19 cellular contexts compared by ENCODE assay signal in genomic region chr10:125333769-125334168, GRCh38.
DNase-seq lines count a peak whose midpoint lies in the region; ATAC-seq and TF ChIP-seq lines count a peak whose summit lies in the region.
"Had no signal": no experiment of that assay in that cellular context is flagged by ENCODE, and none has a peak within 500 bp of the region (broad histone marks: within the 10 kb centered on the region; RNA-seq: fewer than 3 reads in every experiment).

No MANE protein-coding gene starts in this region.

- peaks cover 0 to 22% (median 0%) of the 10 kb centered on the region in 9 donors for H3K4me1 ChIP-seq in heart right ventricle
- peaks cover 0 to 13% of the 10 kb centered on the region in 2 donors for H3K4me1 ChIP-seq in right atrium auricular region

- peak; percentile 72 to 95 (median 86) for ATAC-seq in heart right ventricle
- ATAC-seq: HCT116 had no signal

- H3K36me3 Mint-ChIP-seq in activated naive CD4-positive, alpha-beta T cell treated with anti-CD3 and anti-CD28 coated beads for 36 hours (ENCODE audit: low read depth), result no peaks in the 10 kb centered on the region
- H3K36me3 Mint-ChIP-seq: CD4-positive, CD25-positive, alpha-beta regulatory T cell; CD8-positive, alpha-beta memory T cell had no signal

- in situ Hi-C loops in G401 (cut with HindIII; ENCODE audit: low sequenced_read_pairs), result no loop called here

- H3K9me3 ChIP-seq in heart right ventricle, result no peaks in the 10 kb centered on the region
- no peaks in the 10 kb centered on the region for H3K9me3 ChIP-seq in right atrium auricular region

- CTCF ChIA-PET in activated naive CD4-positive, alpha-beta T cell treated with anti-CD3 and anti-CD28 coated beads for 36 hours (lab: Charles Lee), result no interaction called here

- H3K4me3 ChIP-seq in heart right ventricle (no peak overlapping the region), right atrium auricular region (no peak overlapping the region)

- H3K27me3 ChIP-seq in heart right ventricle (no peaks in the 10 kb centered on the region), right atrium auricular region (no peaks in the 10 kb centered on the region)

- no peak overlapping the region for H3K27ac Mint-ChIP-seq in activated naive CD4-positive, alpha-beta T cell treated with anti-CD3 and anti-CD28 coated beads for 36 hours
- H3K27ac Mint-ChIP-seq: B cell; CD4-positive, CD25-positive, alpha-beta regulatory T cell; CD8-positive, alpha-beta memory T cell; HFFc6 had no signal

- no peaks in the 10 kb centered on the region for H3K27me3 Mint-ChIP-seq in activated naive CD4-positive, alpha-beta T cell treated with anti-CD3 and anti-CD28 coated beads for 36 hours (ENCODE audit: low read depth)
- H3K27me3 Mint-ChIP-seq: CD4-positive, CD25-positive, alpha-beta regulatory T cell had no signal

- no peak overlapping the region for H3K4me3 Mint-ChIP-seq in activated naive CD4-positive, alpha-beta T cell treated with anti-CD3 and anti-CD28 coated beads for 36 hours
- H3K4me3 Mint-ChIP-seq: B cell; CD4-positive, CD25-positive, alpha-beta regulatory T cell; CD8-positive, alpha-beta memory T cell; HFFc6 had no signal

- no peaks in the 10 kb centered on the region for H3K4me1 Mint-ChIP-seq in activated naive CD4-positive, alpha-beta T cell treated with anti-CD3 and anti-CD28 coated beads for 36 hours (ENCODE audit: low read depth)
- H3K4me1 Mint-ChIP-seq: B cell; CD4-positive, CD25-positive, alpha-beta regulatory T cell; CD8-positive, alpha-beta memory T cell had no signal

- 35 to 39% methylated on average over 1 of the region's 1 CpG for WGBS in heart right ventricle, 2 donors

- H3K9me3 Mint-ChIP-seq in activated naive CD4-positive, alpha-beta T cell treated with anti-CD3 and anti-CD28 coated beads for 36 hours, result peaks cover 7% of the 10 kb centered on the region
- H3K9me3 Mint-ChIP-seq: HFFc6 had no signal

- DNase-seq in G401 (ENCODE audit: low spot score), result peak; percentile 3
- DNase-seq in heart right ventricle, result peak in 1 of 2 donors; percentile 19
- no peak for DNase-seq in right atrium auricular region (ENCODE audit: low spot score)
- DNase-seq in activated naive CD4-positive, alpha-beta T cell treated with anti-CD3 and anti-CD28 coated beads for 36 hours, result no peak
- no peak for DNase-seq in DMS79 (lab: John Stamatoyannopoulos, UW)
- no peak for DNase-seq in nucleus accumbens (lab: John Stamatoyannopoulos, UW)
- DNase-seq: C1 segment of cervical spinal cord; CD4-positive, CD25-positive, alpha-beta regulatory T cell; CD8-positive, alpha-beta memory T cell; COR-L47; DMS 273 treated with DMSO at 0.1 percent for 48 hours; DMS53; GDM1; GOT3; H7; HFFc6; IMR-90 had no signal

- peak overlapping the region in 8 of 10 donors; percentile 30 to 85 (median 74) for H3K27ac ChIP-seq in heart right ventricle
- H3K27ac ChIP-seq in right atrium auricular region, result peak overlapping the region; percentile 59 to 86

- intact Hi-C loops in heart right ventricle (cut with DNase I), result loop anchor here in 3 of 10 donors (5.0 to 10.0 kb wide), 2 partner anchors 171 to 289 kb away; partner anchors contain the start of gene CTBP2 (in 2 of the 3)
- intact Hi-C loops in activated naive CD4-positive, alpha-beta T cell treated with anti-CD3 and anti-CD28 coated beads for 36 hours (cut with micrococcal nuclease), result no loop called here

- H3K36me3 ChIP-seq in heart right ventricle (no peaks in the 10 kb centered on the region), right atrium auricular region (no peaks in the 10 kb centered on the region)

- TF ChIP-seq CTCF in heart right ventricle (IDR thresholded peaks at IDR 0.05) (no peak), right atrium auricular region (IDR thresholded peaks at IDR 0.05) (no peak)
